Comparison of ENCODE assay signal across 11 cellular contexts in the genomic region with DNA sequence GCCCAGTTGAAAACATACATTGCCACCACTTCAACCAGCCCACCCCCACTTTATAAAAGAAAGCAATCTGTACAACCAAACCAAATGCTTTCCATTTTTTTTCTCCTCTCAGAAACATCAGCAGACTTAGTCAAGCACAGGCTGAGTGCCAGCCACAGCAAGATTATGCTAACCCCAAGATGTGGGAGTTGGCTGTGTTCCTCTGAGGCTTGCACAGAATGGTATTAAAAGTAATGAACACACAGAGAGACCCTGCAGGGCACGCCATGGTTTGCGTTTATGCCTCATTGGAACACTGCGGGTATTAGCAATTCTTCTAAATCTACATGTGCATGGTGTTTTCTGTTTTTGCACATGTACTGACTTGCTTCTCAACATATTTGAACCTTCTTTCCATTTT.
DNase-seq lines count a peak whose midpoint lies in the region; ATAC-seq and TF ChIP-seq lines count a peak whose summit lies in the region.
"Had no signal": no experiment of that assay in that cellular context is flagged by ENCODE, and none has a peak within 500 bp of the region (broad histone marks: within the 10 kb centered on the region; RNA-seq: fewer than 3 reads in every experiment).

No MANE protein-coding gene starts in this region.

- DNase-seq in AG08396 (ENCODE audit: low spot score): peak; percentile 31
- DNase-seq in NCI-H69 (lab: John Stamatoyannopoulos, UW): peak; percentile 43
- peak; percentile 93 for DNase-seq in fibroblast of peridontal ligament (ENCODE audit: extremely low read depth)
- DNase-seq in ovary: peak; percentile 21 to 68 (median 47)
- no peak for DNase-seq in stimulated activated CD4-positive, alpha-beta T cell treated with anti-CD3 and anti-CD28 coated beads, Interleukin-15, amount 100 ng/mL, for 24 hours
- DNase-seq in HuH-7.5 (ENCODE audit: low spot score): no peak
- DNase-seq in RKO (ENCODE audit: low spot score): no peak
- DNase-seq: activated T-cell treated with anti-CD3 and anti-CD28 coated beads, Interleukin-2, amount 50 U/mL, for 48 hours; CD4-positive, alpha-beta T cell; T-cell had no signal

- no peak for TF ChIP-seq EP300 in ovary (IDR thresholded peaks at IDR 0.05)

- H3K27me3 ChIP-seq in ovary: no peaks in the 10 kb centered on the region

- no peaks in the 10 kb centered on the region for H3K9me3 ChIP-seq in ovary

- 6 to 27% (median 20%) methylated on average over 3 of the region's 3 CpGs for WGBS in ovary, 3 donors

- H3K4me1 ChIP-seq in ovary (ENCODE audit: insufficient read depth): peaks cover 9% of the 10 kb centered on the region

- no peak overlapping the region for H3K27ac ChIP-seq in ovary

- no peak overlapping the region for H3K4me3 ChIP-seq in ovary

- H3K36me3 ChIP-seq in ovary: no peaks in the 10 kb centered on the region

- no peak for TF ChIP-seq CTCF in ovary (IDR thresholded peaks at IDR 0.05)

- no peak for ATAC-seq in HG02798 (IDR thresholded peaks at IDR 0.05; ENCODE audit: poor library complexity, unreplicated experiment)
- ATAC-seq: T-cell had no signal

- intact Hi-C loops in ovary (cut with DNase I): no loop called here

- no peak for TF ChIP-seq POLR2A in ovary (IDR thresholded peaks at IDR 0.05)

Comparison
In these comparisons a context has a peak if more than half of its experiments do, and no peak if none do; other contexts are left out.
1. DNase-seq: peak in AG08396 (single experiment), NCI-H69 (single experiment), fibroblast of peridontal ligament (single experiment) and ovary (5 of 5); none in stimulated activated CD4-positive, alpha-beta T cell treated with anti-CD3 and anti-CD28 coated beads, Interleukin-15, amount 100 ng/mL, for 24 hours (single experiment), HuH-7.5 (single experiment) and RKO (single experiment).